ENCODE assay signal across 24 cellular contexts in genomic region chr20:1105599-1106194, GRCh38.
"Had no signal": no experiment of that assay in that cellular context is flagged by ENCODE, and none has a peak within 500 bp of the region (broad histone marks: within the 10 kb centered on the region; RNA-seq: fewer than 3 reads in every experiment).

No MANE protein-coding gene starts in this region.

- H2AFZ ChIP-seq: parathyroid adenoma had no signal

- H3K27ac ChIP-seq: dorsolateral prefrontal cortex, neutrophil, parathyroid adenoma, right atrium auricular region, sigmoid colon, stomach, thyroid gland had no signal

- H3K9ac ChIP-seq: parathyroid adenoma had no signal

- ATAC-seq: natural killer cell; stimulated activated effector memory CD8-positive, alpha-beta T cell treated with anti-CD3 and anti-CD28 coated beads, Interleukin-12 subunit alpha, Interleukin-12 subunit beta, amount 100 ng/mL, for 72 hours had no signal

- H3K4me1 ChIP-seq: right atrium auricular region, stomach had no signal

- FAIRE-seq: colon, keratinocyte had no signal

- H3K9me3 ChIP-seq: neutrophil, thyroid gland had no signal

- H3K27me3 ChIP-seq: dorsolateral prefrontal cortex, neutrophil, right atrium auricular region, sigmoid colon, stomach, thyroid gland had no signal

- DNase-seq: central memory CD4-positive, alpha-beta T cell; dorsolateral prefrontal cortex; effector CD4-positive, alpha-beta T cell; foreskin melanocyte; glutamatergic neuron; hypothalamus; immature natural killer cell; mammary epithelial cell; mesendoderm; midbrain; natural killer cell; sigmoid colon; stimulated activated CD4-positive, alpha-beta T cell treated with anti-CD3 and anti-CD28 coated beads, Interleukin-2, amount 100 ng/mL, for 24 hours; stimulated activated CD4-positive, alpha-beta T cell treated with anti-CD3 and anti-CD28 coated beads, Interleukin-4, amount 100 ng/mL, for 24 hours; stimulated activated naive CD4-positive, alpha-beta T cell treated with Interleukin-2 at 50 U/mL for 16 hours; stomach; thyroid gland; trophoblast cell had no signal

- H3K36me3 ChIP-seq: neutrophil, right atrium auricular region, sigmoid colon, stomach, thyroid gland had no signal

- H3K4me3 ChIP-seq: dorsolateral prefrontal cortex, right atrium auricular region, sigmoid colon, stomach, thyroid gland had no signal
